Comparison of ENCODE assay signal across 10 cellular contexts in the genomic region with DNA sequence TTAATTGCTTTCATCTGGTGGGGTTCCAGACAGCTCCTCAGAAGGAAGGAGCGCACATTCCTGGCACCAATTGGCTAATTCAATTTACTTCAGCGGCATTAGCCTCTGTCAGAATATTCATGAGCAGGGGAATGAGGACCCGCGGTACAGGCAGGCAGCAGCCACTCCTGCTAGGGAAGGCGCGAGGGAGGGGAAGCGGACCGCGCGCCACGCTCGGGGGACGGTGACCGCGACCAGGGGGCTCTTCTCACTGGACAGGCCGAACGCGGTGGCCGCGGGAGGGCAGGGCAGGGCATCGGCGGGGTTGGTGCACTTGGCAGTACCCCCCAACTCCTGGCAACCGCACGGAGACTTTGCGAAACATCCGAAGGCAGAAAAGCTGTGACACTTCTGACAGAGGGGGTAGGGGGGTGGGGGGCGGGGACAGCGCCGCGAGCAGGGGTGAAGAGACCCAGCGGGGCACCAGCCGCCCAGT. TPM values are rescaled to one million over a fixed set of nuclear protein-coding genes. Genes with fewer than 3 reads are reported as not detected.
DNase-seq lines count a peak whose midpoint lies in the region; ATAC-seq and TF ChIP-seq lines count a peak whose summit lies in the region.
"Had no signal": no experiment of that assay in that cellular context is flagged by ENCODE, and none has a peak within 500 bp of the region (broad histone marks: within the 10 kb centered on the region; RNA-seq: fewer than 3 reads in every experiment).

A gene (plus strand): TSS at position 160 of the 475 bp plus-strand sequence.

- CTCF ChIA-PET in WTC11 (lab: Charles Lee), result interaction anchor here (2.4 kb wide), 1 partner anchor 12 kb away, joined by 16 read pairs; no protein-coding TSS in a partner anchor
- CTCF ChIA-PET in activated CD8-positive, alpha-beta T cell treated with anti-CD3 and anti-CD28 coated beads, Interleukin-2, amount 10 ng/mL, durations not matched to agents 7 days and 5 days (lab: Charles Lee), result no interaction called here

- no peak within 1 kb of the TSS for H3K27ac Mint-ChIP-seq in WTC11
- no peak within 1 kb of the TSS for H3K27ac Mint-ChIP-seq in osteocyte (ENCODE audit: unreplicated experiment)
- no peak within 1 kb of the TSS for H3K27ac Mint-ChIP-seq in activated CD8-positive, alpha-beta T cell treated with anti-CD3 and anti-CD28 coated beads, Interleukin-2, amount 10 ng/mL, durations not matched to agents 7 days and 5 days
- H3K27ac Mint-ChIP-seq in stimulated activated naive B cell treated with anti-CD40 and anti-IgM and Interleukin-4, amounts not matched to agents 10 μg/mL and 1 μg/mL and 100 μg/mL, for 72 hours, result no peak within 1 kb of the TSS

- H3K36me3 ChIP-seq in cardiac muscle cell, result no peaks in the 10 kb centered on the region

- peaks cover 34% of the 10 kb centered on the region for H3K27me3 ChIP-seq in cardiac muscle cell

- POLR2A ChIA-PET in WTC11 (lab: Charles Lee), result no interaction called here
- POLR2A ChIA-PET in activated CD8-positive, alpha-beta T cell treated with anti-CD3 and anti-CD28 coated beads, Interleukin-2, amount 10 ng/mL, durations not matched to agents 7 days and 5 days (lab: Charles Lee), result no interaction called here

- peak; percentile 70 for ATAC-seq in WTC11
- no peak for ATAC-seq in GM21825 (IDR thresholded peaks at IDR 0.05; ENCODE audit: unreplicated experiment)
- no peak for ATAC-seq in activated CD8-positive, alpha-beta T cell treated with anti-CD3 and anti-CD28 coated beads, Interleukin-2, amount 10 ng/mL, durations not matched to agents 7 days and 5 days
- ATAC-seq in stimulated activated naive B cell treated with anti-CD40 and anti-IgM and Interleukin-4, amounts not matched to agents 10 μg/mL and 1 μg/mL and 100 μg/mL, for 72 hours (replicated peaks), result no peak

- H3K4me3 Mint-ChIP-seq in WTC11 (peak within 1 kb of the TSS; percentile 89), osteocyte (ENCODE audit: unreplicated experiment) (peak within 1 kb of the TSS; percentile 73)
- H3K4me3 Mint-ChIP-seq in activated CD8-positive, alpha-beta T cell treated with anti-CD3 and anti-CD28 coated beads, Interleukin-2, amount 10 ng/mL, durations not matched to agents 7 days and 5 days, result no peak within 1 kb of the TSS
- no peak within 1 kb of the TSS for H3K4me3 Mint-ChIP-seq in stimulated activated naive B cell treated with anti-CD40 and anti-IgM and Interleukin-4, amounts not matched to agents 10 μg/mL and 1 μg/mL and 100 μg/mL, for 72 hours

- TF ChIP-seq CTCF in WTC11 (IDR thresholded peaks at IDR 0.05), result no peak
- TF ChIP-seq CTCF in cardiac muscle cell (IDR thresholded peaks at IDR 0.05; ENCODE audit: low read depth, low read length), result no peak
- no peak for TF ChIP-seq CTCF in osteocyte (IDR thresholded peaks at IDR 0.05)

- H3K4me1 Mint-ChIP-seq in WTC11 (peaks cover 33% of the 10 kb centered on the region), osteocyte (ENCODE audit: unreplicated experiment) (peaks cover 28% of the 10 kb centered on the region)
- no peaks in the 10 kb centered on the region for H3K4me1 Mint-ChIP-seq in activated CD8-positive, alpha-beta T cell treated with anti-CD3 and anti-CD28 coated beads, Interleukin-2, amount 10 ng/mL, durations not matched to agents 7 days and 5 days (ENCODE audit: low read depth)
- H3K4me1 Mint-ChIP-seq in stimulated activated naive B cell treated with anti-CD40 and anti-IgM and Interleukin-4, amounts not matched to agents 10 μg/mL and 1 μg/mL and 100 μg/mL, for 72 hours, result peaks cover 3 to 5% of the 10 kb centered on the region in 2 donors

- no peaks in the 10 kb centered on the region for H3K9me3 ChIP-seq in cardiac muscle cell (ENCODE audit: low read depth)

- no peak within 1 kb of the TSS for H3K27ac ChIP-seq in cardiac muscle cell

- H3K4me1 ChIP-seq in cardiac muscle cell (ENCODE audit: low read depth), result no peaks in the 10 kb centered on the region

- H3K36me3 Mint-ChIP-seq in WTC11 (no peaks in the 10 kb centered on the region), osteocyte (ENCODE audit: unreplicated experiment) (peaks cover 6% of the 10 kb centered on the region)
- H3K36me3 Mint-ChIP-seq in activated CD8-positive, alpha-beta T cell treated with anti-CD3 and anti-CD28 coated beads, Interleukin-2, amount 10 ng/mL, durations not matched to agents 7 days and 5 days (ENCODE audit: low read depth), result no peaks in the 10 kb centered on the region
- peaks cover 0 to 2% of the 10 kb centered on the region in 2 donors for H3K36me3 Mint-ChIP-seq in stimulated activated naive B cell treated with anti-CD40 and anti-IgM and Interleukin-4, amounts not matched to agents 10 μg/mL and 1 μg/mL and 100 μg/mL, for 72 hours

- peak within 1 kb of the TSS; percentile 45 for H3K4me3 ChIP-seq in cardiac muscle cell

- H3K27me3 Mint-ChIP-seq in WTC11 (ENCODE audit: low read depth), result peaks cover 36% of the 10 kb centered on the region
- peaks cover 51% of the 10 kb centered on the region for H3K27me3 Mint-ChIP-seq in osteocyte (ENCODE audit: unreplicated experiment)
- H3K27me3 Mint-ChIP-seq in activated CD8-positive, alpha-beta T cell treated with anti-CD3 and anti-CD28 coated beads, Interleukin-2, amount 10 ng/mL, durations not matched to agents 7 days and 5 days (ENCODE audit: low read depth), result peaks cover 24% of the 10 kb centered on the region
- H3K27me3 Mint-ChIP-seq in stimulated activated naive B cell treated with anti-CD40 and anti-IgM and Interleukin-4, amounts not matched to agents 10 μg/mL and 1 μg/mL and 100 μg/mL, for 72 hours, result peaks cover 39 to 58% of the 10 kb centered on the region in 2 donors

- H3K9me3 Mint-ChIP-seq in WTC11, result no peaks in the 10 kb centered on the region
- no peaks in the 10 kb centered on the region for H3K9me3 Mint-ChIP-seq in osteocyte (ENCODE audit: unreplicated experiment)
- no peaks in the 10 kb centered on the region for H3K9me3 Mint-ChIP-seq in activated CD8-positive, alpha-beta T cell treated with anti-CD3 and anti-CD28 coated beads, Interleukin-2, amount 10 ng/mL, durations not matched to agents 7 days and 5 days (ENCODE audit: insufficient read depth)
- peaks cover 0 to 2% of the 10 kb centered on the region in 2 donors for H3K9me3 Mint-ChIP-seq in stimulated activated naive B cell treated with anti-CD40 and anti-IgM and Interleukin-4, amounts not matched to agents 10 μg/mL and 1 μg/mL and 100 μg/mL, for 72 hours

- DNase-seq in AG20443 (ENCODE audit: low spot score) (peak; percentile 18), WTC11 (ENCODE audit: low spot score) (peak; percentile 53), cardiac muscle cell (ENCODE audit: low read depth in 1 of 2, low spot score in 1 of 2) (peak; percentile 5 to 39), osteocyte (ENCODE audit: extremely low spot score, unreplicated experiment) (no peak)
- DNase-seq in effector CD4-positive, alpha-beta T cell, result no peak
- no peak for DNase-seq in activated CD8-positive, alpha-beta T cell treated with anti-CD3 and anti-CD28 coated beads, Interleukin-2, amount 10 ng/mL, durations not matched to agents 7 days and 5 days
- no peak for DNase-seq in stimulated activated naive B cell treated with anti-CD40 and anti-IgM and Interleukin-4, amounts not matched to agents 10 μg/mL and 1 μg/mL and 100 μg/mL, for 72 hours
- DNase-seq: activated T-cell treated with anti-CD3 and anti-CD28 coated beads, Interleukin-2, amount 50 U/mL, for 48 hours; stimulated activated CD4-positive, alpha-beta T cell treated with anti-CD3 and anti-CD28 coated beads, Interleukin-2, amount 100 ng/mL, for 24 hours had no signal

TF ChIP-seq in WTC11, 78 proteins besides CTCF, POLR2A, EP300 and RAD21:
- TF ChIP-seq ZBTB21 (CRISPR knock-in tag; IDR thresholded peaks at IDR 0.05; ENCODE audit: borderline replicate concordance) (0 out of 2 replicates have a peak, but pooled peaks have one; percentile 10), ETV6 (CRISPR knock-in tag; IDR thresholded peaks at IDR 0.05) (peak; percentile 26; the same call in 1 of the 2 replicates)
- TF ChIP-seq, protein P1, sequence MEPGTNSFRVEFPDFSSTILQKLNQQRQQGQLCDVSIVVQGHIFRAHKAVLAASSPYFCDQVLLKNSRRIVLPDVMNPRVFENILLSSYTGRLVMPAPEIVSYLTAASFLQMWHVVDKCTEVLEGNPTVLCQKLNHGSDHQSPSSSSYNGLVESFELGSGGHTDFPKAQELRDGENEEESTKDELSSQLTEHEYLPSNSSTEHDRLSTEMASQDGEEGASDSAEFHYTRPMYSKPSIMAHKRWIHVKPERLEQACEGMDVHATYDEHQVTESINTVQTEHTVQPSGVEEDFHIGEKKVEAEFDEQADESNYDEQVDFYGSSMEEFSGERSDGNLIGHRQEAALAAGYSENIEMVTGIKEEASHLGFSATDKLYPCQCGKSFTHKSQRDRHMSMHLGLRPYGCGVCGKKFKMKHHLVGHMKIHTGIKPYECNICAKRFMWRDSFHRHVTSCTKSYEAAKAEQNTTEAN (CRISPR knock-in tag; IDR thresholded peaks at IDR 0.05), result 0 out of 2 replicates have a peak, but pooled peaks have one; percentile 0
- TF ChIP-seq, protein P2, sequence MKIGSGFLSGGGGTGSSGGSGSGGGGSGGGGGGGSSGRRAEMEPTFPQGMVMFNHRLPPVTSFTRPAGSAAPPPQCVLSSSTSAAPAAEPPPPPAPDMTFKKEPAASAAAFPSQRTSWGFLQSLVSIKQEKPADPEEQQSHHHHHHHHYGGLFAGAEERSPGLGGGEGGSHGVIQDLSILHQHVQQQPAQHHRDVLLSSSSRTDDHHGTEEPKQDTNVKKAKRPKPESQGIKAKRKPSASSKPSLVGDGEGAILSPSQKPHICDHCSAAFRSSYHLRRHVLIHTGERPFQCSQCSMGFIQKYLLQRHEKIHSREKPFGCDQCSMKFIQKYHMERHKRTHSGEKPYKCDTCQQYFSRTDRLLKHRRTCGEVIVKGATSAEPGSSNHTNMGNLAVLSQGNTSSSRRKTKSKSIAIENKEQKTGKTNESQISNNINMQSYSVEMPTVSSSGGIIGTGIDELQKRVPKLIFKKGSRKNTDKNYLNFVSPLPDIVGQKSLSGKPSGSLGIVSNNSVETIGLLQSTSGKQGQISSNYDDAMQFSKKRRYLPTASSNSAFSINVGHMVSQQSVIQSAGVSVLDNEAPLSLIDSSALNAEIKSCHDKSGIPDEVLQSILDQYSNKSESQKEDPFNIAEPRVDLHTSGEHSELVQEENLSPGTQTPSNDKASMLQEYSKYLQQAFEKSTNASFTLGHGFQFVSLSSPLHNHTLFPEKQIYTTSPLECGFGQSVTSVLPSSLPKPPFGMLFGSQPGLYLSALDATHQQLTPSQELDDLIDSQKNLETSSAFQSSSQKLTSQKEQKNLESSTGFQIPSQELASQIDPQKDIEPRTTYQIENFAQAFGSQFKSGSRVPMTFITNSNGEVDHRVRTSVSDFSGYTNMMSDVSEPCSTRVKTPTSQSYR (CRISPR knock-in tag; IDR thresholded peaks at IDR 0.05), result no peak
TF ChIP-seq in WTC11: peak in this region for 3.

RNA-seq across cellular contexts. Expression of the gene that starts here (rescaled TPM):
- total RNA-seq in WTC11 (2021), result 0.16 to 0.39 TPM (median 0.16 TPM) in 3 replicates
- total RNA-seq in cardiac muscle cell, result not detected in 2 replicates
- polyA plus RNA-seq in cardiac muscle cell, result not detected in 2 replicates
- total RNA-seq in osteocyte, result not detected in 2 replicates
- not detected for total RNA-seq in activated CD8-positive, alpha-beta T cell treated with anti-CD3 and anti-CD28 coated beads, Interleukin-2, amount 10 ng/mL, durations not matched to agents 7 days and 5 days

Comparison
In these comparisons a context has a peak if more than half of its experiments do, and no peak if none do; other contexts are left out.
1. Peak in DNase-seq and ATAC-seq in WTC11; RNA of the gene not detected or under 1 TPM.
2. Peak in DNase-seq and H3K4me3 ChIP-seq in cardiac muscle cell; RNA of the gene not detected or under 1 TPM.
3. H3K4me3 Mint-ChIP-seq: peak in WTC11 (single experiment) and osteocyte (single experiment); none in activated CD8-positive, alpha-beta T cell treated with anti-CD3 and anti-CD28 coated beads, Interleukin-2, amount 10 ng/mL, durations not matched to agents 7 days and 5 days (single experiment) and stimulated activated naive B cell treated with anti-CD40 and anti-IgM and Interleukin-4, amounts not matched to agents 10 μg/mL and 1 μg/mL and 100 μg/mL, for 72 hours (0 of 2).